1 cellular context compared by ENCODE assay signal in the genomic region with DNA sequence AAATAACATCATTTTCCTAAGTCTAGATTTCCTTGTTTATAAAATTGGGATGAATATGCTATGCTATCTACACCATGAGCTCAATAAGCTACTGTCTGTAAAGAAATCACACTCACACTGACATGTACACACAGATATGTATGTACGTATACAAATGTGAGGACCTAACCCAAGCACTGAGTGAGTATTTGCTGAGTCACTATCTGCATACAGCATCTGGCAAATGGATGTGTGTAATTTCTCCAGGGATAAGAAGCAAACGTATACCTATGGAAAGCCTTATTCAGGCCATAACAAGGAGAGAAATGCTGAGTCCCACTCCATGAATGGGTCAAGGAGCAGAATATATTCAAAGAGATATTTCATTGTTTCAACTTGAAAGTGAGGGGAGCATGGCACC.
TF ChIP-seq lines count a peak whose summit lies in the region.

No MANE protein-coding gene starts in this region.

TF ChIP-seq in K562, 482 proteins besides CTCF, POLR2A, EP300 and RAD21 (continued from another document and continues in another):
- TF ChIP-seq, protein P1, sequence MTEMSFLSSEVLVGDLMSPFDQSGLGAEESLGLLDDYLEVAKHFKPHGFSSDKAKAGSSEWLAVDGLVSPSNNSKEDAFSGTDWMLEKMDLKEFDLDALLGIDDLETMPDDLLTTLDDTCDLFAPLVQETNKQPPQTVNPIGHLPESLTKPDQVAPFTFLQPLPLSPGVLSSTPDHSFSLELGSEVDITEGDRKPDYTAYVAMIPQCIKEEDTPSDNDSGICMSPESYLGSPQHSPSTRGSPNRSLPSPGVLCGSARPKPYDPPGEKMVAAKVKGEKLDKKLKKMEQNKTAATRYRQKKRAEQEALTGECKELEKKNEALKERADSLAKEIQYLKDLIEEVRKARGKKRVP (CRISPR knock-in tag; IDR thresholded peaks at IDR 0.05): peak; percentile 20; the same call in 1 of the 2 replicates
- no peak for TF ChIP-seq DDX20 (tag; IDR thresholded peaks at IDR 0.05; ENCODE audit: low read depth)
- no peak for TF ChIP-seq PHF21A (IDR thresholded peaks at IDR 0.05; ENCODE audit: borderline replicate concordance, low read depth)
- TF ChIP-seq JUND (IDR thresholded peaks at IDR 0.05; ENCODE audit: borderline replicate concordance, low read depth, low read length): peak; percentile 35; the same call in 1 of the 2 replicates
- TF ChIP-seq JUND (tag; IDR thresholded peaks at IDR 0.05; ENCODE audit: borderline replicate concordance, low read depth, low read length): peak; percentile 40; the same call in 1 of the 3 replicates
- no peak for TF ChIP-seq ZNF140 (CRISPR knock-in tag; IDR thresholded peaks at IDR 0.05)
- no peak for TF ChIP-seq ZNF3 (CRISPR knock-in tag; IDR thresholded peaks at IDR 0.05)
- no peak for TF ChIP-seq MEF2D (tag; conservative IDR thresholded peaks at IDR 0.05; ENCODE audit: low read depth)
- peak; percentile 99 for TF ChIP-seq MAFG (tag; conservative IDR thresholded peaks at IDR 0.05)
- no peak for TF ChIP-seq MIER1 (IDR thresholded peaks at IDR 0.05; ENCODE audit: low read depth)
- TF ChIP-seq, protein P2, sequence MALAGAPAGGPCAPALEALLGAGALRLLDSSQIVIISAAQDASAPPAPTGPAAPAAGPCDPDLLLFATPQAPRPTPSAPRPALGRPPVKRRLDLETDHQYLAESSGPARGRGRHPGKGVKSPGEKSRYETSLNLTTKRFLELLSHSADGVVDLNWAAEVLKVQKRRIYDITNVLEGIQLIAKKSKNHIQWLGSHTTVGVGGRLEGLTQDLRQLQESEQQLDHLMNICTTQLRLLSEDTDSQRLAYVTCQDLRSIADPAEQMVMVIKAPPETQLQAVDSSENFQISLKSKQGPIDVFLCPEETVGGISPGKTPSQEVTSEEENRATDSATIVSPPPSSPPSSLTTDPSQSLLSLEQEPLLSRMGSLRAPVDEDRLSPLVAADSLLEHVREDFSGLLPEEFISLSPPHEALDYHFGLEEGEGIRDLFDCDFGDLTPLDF (CRISPR knock-in tag; IDR thresholded peaks at IDR 0.05): no peak
- TF ChIP-seq, protein P3, sequence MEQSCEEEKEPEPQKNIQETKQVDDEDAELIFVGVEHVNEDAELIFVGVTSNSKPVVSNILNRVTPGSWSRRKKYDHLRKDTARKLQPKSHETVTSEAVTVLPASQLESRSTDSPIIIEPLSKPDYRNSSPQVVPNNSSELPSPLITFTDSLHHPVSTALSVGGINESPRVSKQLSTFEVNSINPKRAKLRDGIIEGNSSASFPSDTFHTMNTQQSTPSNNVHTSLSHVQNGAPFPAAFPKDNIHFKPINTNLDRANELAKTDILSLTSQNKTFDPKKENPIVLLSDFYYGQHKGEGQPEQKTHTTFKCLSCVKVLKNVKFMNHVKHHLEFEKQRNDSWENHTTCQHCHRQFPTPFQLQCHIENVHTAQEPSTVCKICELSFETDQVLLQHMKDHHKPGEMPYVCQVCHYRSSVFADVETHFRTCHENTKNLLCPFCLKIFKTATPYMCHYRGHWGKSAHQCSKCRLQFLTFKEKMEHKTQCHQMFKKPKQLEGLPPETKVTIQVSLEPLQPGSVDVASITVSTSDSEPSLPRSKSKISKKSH (CRISPR knock-in tag; IDR thresholded peaks at IDR 0.05): no peak
- TF ChIP-seq, protein P4, sequence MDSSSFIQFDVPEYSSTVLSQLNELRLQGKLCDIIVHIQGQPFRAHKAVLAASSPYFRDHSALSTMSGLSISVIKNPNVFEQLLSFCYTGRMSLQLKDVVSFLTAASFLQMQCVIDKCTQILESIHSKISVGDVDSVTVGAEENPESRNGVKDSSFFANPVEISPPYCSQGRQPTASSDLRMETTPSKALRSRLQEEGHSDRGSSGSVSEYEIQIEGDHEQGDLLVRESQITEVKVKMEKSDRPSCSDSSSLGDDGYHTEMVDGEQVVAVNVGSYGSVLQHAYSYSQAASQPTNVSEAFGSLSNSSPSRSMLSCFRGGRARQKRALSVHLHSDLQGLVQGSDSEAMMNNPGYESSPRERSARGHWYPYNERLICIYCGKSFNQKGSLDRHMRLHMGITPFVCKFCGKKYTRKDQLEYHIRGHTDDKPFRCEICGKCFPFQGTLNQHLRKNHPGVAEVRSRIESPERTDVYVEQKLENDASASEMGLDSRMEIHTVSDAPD (CRISPR knock-in tag; IDR thresholded peaks at IDR 0.05): no peak
- 0 out of 2 replicates have a peak, but pooled peaks have one; percentile 46 for TF ChIP-seq SOX6 (IDR thresholded peaks at IDR 0.05)
- no peak for TF ChIP-seq MXI1 (IDR thresholded peaks at IDR 0.05; ENCODE audit: low read depth, low read length)
- TF ChIP-seq, protein P5, sequence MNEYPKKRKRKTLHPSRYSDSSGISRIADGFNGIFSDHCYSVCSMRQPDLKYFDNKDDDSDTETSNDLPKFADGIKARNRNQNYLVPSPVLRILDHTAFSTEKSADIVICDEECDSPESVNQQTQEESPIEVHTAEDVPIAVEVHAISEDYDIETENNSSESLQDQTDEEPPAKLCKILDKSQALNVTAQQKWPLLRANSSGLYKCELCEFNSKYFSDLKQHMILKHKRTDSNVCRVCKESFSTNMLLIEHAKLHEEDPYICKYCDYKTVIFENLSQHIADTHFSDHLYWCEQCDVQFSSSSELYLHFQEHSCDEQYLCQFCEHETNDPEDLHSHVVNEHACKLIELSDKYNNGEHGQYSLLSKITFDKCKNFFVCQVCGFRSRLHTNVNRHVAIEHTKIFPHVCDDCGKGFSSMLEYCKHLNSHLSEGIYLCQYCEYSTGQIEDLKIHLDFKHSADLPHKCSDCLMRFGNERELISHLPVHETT (CRISPR knock-in tag; conservative IDR thresholded peaks at IDR 0.05 in 1 of 2, IDR thresholded peaks at IDR 0.05 in 1 of 2): 0 out of 4 replicates have a peak, but pooled peaks of 1 of the 2 experiments have one; percentile 47
- TF ChIP-seq, protein P6, sequence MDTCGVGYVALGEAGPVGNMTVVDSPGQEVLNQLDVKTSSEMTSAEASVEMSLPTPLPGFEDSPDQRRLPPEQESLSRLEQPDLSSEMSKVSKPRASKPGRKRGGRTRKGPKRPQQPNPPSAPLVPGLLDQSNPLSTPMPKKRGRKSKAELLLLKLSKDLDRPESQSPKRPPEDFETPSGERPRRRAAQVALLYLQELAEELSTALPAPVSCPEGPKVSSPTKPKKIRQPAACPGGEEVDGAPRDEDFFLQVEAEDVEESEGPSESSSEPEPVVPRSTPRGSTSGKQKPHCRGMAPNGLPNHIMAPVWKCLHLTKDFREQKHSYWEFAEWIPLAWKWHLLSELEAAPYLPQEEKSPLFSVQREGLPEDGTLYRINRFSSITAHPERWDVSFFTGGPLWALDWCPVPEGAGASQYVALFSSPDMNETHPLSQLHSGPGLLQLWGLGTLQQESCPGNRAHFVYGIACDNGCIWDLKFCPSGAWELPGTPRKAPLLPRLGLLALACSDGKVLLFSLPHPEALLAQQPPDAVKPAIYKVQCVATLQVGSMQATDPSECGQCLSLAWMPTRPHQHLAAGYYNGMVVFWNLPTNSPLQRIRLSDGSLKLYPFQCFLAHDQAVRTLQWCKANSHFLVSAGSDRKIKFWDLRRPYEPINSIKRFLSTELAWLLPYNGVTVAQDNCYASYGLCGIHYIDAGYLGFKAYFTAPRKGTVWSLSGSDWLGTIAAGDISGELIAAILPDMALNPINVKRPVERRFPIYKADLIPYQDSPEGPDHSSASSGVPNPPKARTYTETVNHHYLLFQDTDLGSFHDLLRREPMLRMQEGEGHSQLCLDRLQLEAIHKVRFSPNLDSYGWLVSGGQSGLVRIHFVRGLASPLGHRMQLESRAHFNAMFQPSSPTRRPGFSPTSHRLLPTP (IDR thresholded peaks at IDR 0.05; ENCODE audit: borderline replicate concordance, extremely low read depth, insufficient read length): no peak
- TF ChIP-seq KDM1A (IDR thresholded peaks at IDR 0.05): peak in 1 of 2 experiments; percentile 83; a peak in 2 of 4 replicates
- no peak for TF ChIP-seq KDM2B (CRISPR knock-in tag; IDR thresholded peaks at IDR 0.05)
- TF ChIP-seq ZNF445 (CRISPR knock-in tag; IDR thresholded peaks at IDR 0.05; ENCODE audit: low read depth): no peak
- TF ChIP-seq, protein P7, sequence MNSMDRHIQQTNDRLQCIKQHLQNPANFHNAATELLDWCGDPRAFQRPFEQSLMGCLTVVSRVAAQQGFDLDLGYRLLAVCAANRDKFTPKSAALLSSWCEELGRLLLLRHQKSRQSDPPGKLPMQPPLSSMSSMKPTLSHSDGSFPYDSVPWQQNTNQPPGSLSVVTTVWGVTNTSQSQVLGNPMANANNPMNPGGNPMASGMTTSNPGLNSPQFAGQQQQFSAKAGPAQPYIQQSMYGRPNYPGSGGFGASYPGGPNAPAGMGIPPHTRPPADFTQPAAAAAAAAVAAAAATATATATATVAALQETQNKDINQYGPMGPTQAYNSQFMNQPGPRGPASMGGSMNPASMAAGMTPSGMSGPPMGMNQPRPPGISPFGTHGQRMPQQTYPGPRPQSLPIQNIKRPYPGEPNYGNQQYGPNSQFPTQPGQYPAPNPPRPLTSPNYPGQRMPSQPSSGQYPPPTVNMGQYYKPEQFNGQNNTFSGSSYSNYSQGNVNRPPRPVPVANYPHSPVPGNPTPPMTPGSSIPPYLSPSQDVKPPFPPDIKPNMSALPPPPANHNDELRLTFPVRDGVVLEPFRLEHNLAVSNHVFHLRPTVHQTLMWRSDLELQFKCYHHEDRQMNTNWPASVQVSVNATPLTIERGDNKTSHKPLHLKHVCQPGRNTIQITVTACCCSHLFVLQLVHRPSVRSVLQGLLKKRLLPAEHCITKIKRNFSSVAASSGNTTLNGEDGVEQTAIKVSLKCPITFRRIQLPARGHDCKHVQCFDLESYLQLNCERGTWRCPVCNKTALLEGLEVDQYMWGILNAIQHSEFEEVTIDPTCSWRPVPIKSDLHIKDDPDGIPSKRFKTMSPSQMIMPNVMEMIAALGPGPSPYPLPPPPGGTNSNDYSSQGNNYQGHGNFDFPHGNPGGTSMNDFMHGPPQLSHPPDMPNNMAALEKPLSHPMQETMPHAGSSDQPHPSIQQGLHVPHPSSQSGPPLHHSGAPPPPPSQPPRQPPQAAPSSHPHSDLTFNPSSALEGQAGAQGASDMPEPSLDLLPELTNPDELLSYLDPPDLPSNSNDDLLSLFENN (IDR thresholded peaks at IDR 0.05; ENCODE audit: low read depth in 2 of 2, low read length in 2 of 2): no peak
- TF ChIP-seq, protein P8, sequence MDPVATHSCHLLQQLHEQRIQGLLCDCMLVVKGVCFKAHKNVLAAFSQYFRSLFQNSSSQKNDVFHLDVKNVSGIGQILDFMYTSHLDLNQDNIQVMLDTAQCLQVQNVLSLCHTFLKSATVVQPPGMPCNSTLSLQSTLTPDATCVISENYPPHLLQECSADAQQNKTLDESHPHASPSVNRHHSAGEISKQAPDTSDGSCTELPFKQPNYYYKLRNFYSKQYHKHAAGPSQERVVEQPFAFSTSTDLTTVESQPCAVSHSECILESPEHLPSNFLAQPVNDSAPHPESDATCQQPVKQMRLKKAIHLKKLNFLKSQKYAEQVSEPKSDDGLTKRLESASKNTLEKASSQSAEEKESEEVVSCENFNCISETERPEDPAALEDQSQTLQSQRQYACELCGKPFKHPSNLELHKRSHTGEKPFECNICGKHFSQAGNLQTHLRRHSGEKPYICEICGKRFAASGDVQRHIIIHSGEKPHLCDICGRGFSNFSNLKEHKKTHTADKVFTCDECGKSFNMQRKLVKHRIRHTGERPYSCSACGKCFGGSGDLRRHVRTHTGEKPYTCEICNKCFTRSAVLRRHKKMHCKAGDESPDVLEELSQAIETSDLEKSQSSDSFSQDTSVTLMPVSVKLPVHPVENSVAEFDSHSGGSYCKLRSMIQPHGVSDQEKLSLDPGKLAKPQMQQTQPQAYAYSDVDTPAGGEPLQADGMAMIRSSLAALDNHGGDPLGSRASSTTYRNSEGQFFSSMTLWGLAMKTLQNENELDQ (CRISPR knock-in tag; IDR thresholded peaks at IDR 0.05; ENCODE audit: borderline replicate concordance): no peak
- peak; percentile 73 for TF ChIP-seq CBFA2T3 (IDR thresholded peaks at IDR 0.05)
- TF ChIP-seq, protein P9, sequence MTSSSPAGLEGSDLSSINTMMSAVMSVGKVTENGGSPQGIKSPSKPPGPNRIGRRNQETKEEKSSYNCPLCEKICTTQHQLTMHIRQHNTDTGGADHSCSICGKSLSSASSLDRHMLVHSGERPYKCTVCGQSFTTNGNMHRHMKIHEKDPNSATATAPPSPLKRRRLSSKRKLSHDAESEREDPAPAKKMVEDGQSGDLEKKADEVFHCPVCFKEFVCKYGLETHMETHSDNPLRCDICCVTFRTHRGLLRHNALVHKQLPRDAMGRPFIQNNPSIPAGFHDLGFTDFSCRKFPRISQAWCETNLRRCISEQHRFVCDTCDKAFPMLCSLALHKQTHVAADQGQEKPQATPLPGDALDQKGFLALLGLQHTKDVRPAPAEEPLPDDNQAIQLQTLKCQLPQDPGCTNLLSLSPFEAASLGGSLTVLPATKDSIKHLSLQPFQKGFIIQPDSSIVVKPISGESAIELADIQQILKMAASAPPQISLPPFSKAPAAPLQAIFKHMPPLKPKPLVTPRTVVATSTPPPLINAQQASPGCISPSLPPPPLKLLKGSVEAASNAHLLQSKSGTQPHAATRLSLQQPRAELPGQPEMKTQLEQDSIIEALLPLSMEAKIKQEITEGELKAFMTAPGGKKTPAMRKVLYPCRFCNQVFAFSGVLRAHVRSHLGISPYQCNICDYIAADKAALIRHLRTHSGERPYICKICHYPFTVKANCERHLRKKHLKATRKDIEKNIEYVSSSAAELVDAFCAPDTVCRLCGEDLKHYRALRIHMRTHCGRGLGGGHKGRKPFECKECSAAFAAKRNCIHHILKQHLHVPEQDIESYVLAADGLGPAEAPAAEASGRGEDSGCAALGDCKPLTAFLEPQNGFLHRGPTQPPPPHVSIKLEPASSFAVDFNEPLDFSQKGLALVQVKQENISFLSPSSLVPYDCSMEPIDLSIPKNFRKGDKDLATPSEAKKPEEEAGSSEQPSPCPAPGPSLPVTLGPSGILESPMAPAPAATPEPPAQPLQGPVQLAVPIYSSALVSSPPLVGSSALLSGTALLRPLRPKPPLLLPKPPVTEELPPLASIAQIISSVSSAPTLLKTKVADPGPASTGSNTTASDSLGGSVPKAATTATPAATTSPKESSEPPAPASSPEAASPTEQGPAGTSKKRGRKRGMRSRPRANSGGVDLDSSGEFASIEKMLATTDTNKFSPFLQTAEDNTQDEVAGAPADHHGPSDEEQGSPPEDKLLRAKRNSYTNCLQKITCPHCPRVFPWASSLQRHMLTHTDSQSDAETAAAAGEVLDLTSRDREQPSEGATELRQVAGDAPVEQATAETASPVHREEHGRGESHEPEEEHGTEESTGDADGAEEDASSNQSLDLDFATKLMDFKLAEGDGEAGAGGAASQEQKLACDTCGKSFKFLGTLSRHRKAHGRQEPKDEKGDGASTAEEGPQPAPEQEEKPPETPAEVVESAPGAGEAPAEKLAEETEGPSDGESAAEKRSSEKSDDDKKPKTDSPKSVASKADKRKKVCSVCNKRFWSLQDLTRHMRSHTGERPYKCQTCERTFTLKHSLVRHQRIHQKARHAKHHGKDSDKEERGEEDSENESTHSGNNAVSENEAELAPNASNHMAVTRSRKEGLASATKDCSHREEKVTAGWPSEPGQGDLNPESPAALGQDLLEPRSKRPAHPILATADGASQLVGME (CRISPR knock-in tag; IDR thresholded peaks at IDR 0.05): no peak
- TF ChIP-seq SMAD4 (CRISPR knock-in tag; conservative IDR thresholded peaks at IDR 0.05): no peak
- no peak for TF ChIP-seq PYGO2 (tag; IDR thresholded peaks at IDR 0.05)
- TF ChIP-seq, protein P10, sequence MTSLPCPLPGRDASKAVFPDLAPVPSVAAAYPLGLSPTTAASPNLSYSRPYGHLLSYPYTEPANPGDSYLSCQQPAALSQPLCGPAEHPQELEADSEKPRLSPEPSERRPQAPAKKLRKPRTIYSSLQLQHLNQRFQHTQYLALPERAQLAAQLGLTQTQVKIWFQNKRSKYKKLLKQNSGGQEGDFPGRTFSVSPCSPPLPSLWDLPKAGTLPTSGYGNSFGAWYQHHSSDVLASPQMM (CRISPR knock-in tag; IDR thresholded peaks at IDR 0.05): no peak
- no peak for TF ChIP-seq PHTF2 (CRISPR knock-in tag; IDR thresholded peaks at IDR 0.05)
- TF ChIP-seq SRSF7 (optimal IDR thresholded peaks at IDR 0.05; ENCODE audit: low read depth, low read length): no peak
